Comparison of ENCODE assay signal across 13 cellular contexts in the genomic region with DNA sequence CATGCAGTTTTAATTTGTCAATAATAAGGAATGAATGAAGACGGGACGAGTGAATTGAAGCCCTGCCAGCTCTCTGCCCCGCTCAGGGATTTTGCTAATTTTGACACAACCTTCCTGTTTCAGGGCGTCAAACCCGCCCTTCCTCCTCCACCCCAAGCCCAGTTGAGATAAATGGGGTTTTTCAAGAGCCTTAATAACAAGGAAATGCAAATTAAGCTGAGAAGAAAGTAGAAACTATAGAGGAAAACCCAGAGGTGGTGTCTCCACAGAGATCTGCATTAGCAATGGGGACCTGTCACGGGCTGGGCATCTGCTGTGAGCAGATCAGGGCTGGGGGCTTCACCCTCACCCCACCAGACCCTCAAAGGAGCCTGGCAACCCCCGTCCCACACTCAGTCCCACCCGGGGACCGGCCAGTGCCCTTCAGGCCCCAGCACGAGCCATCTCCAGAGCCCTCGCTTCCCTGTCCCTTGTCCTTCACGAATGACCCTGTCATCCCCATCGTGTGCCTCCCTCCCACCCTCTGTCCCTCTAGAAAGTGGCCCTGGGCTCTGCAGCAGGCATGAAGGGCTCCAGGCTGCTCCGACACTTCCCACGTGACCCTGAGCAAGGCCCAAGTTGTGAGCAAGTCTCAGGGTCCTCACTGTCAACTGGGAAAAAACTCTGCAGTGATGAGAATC. TPM values are rescaled to one million over a fixed set of nuclear protein-coding genes. Genes with fewer than 3 reads are reported as not detected.
A peak's percentile ranks its signal among the peaks of the same experiment; 100 is the strongest.
DNase-seq lines count a peak whose midpoint lies in the region; ATAC-seq and TF ChIP-seq lines count a peak whose summit lies in the region.
"Not testable (repeated sequence)": the region's sequence is repeated elsewhere in the genome, so short reads cannot be mapped to it uniquely, and the experiment has no call there.
"Had no signal": no experiment of that assay in that cellular context is flagged by ENCODE, and none has a peak within 500 bp of the region (broad histone marks: within the 10 kb centered on the region; RNA-seq: fewer than 3 reads in every experiment).

No MANE protein-coding gene starts in this region.

- not testable (repeated sequence) for H3K36me3 ChIP-seq in BLaER1 treated with 17β-estradiol and CSF1 and Interleukin-3, amounts not matched to agents 10 nM and 100 nM; DOHH2 (ENCODE audit: control insufficient read depth, low read length); spleen; aorta (ENCODE audit: control insufficient read depth in 1 of 2, insufficient read depth in 2 of 2, low read length in 1 of 2)

- not testable (repeated sequence) for TF ChIP-seq CTCF in DOHH2 (IDR thresholded peaks at IDR 0.05; ENCODE audit: low read depth, low read length, poor library complexity, severe bottlenecking); activated CD8-positive, alpha-beta T cell treated with anti-CD3 and anti-CD28 coated beads for 36 hours (IDR thresholded peaks at IDR 0.05); spleen (IDR thresholded peaks at IDR 0.05 in 8 of 11, conservative IDR thresholded peaks at IDR 0.05 in 3 of 11)

- POLR2A ChIA-PET in T-cell (lab: Charles Lee); activated CD8-positive, alpha-beta T cell treated with anti-CD3 and anti-CD28 coated beads for 36 hours (lab: Charles Lee): not testable (repeated sequence)

- not testable (repeated sequence) for H3K9ac ChIP-seq in BLaER1 treated with 17β-estradiol and CSF1 and Interleukin-3, amounts not matched to agents 10 nM and 100 nM

- not testable (repeated sequence) for TF ChIP-seq POLR2A in spleen (IDR thresholded peaks at IDR 0.05)

- H3K4me1 Mint-ChIP-seq in T-cell: peaks cover 14 to 35% (median 24%) of the 10 kb centered on the region in 3 donors
- peaks cover 22% of the 10 kb centered on the region for H3K4me1 Mint-ChIP-seq in activated CD8-positive, alpha-beta T cell treated with anti-CD3 and anti-CD28 coated beads for 36 hours (ENCODE audit: low read depth)
- H3K4me1 Mint-ChIP-seq in activated naive CD8-positive, alpha-beta T cell treated with anti-CD3 and anti-CD28 coated beads, Interleukin-2, amount 50 U/mL, for 24 hours: peaks cover 15% of the 10 kb centered on the region
- peaks cover 14% of the 10 kb centered on the region for H3K4me1 Mint-ChIP-seq in memory B cell

- not testable (repeated sequence) for H3K79me2 ChIP-seq in DOHH2 (ENCODE audit: control insufficient read depth, low read length)

- peak overlapping the region; percentile 48 to 73 (median 58) for H3K4me2 ChIP-seq in BLaER1 treated with 17β-estradiol and CSF1 and Interleukin-3, amounts not matched to agents 10 nM and 100 nM
- peak overlapping the region; percentile 59 for H3K4me2 ChIP-seq in DOHH2 (ENCODE audit: low read length)

- H3K9me3 Mint-ChIP-seq in T-cell; activated CD8-positive, alpha-beta T cell treated with anti-CD3 and anti-CD28 coated beads for 36 hours; activated naive CD8-positive, alpha-beta T cell treated with anti-CD3 and anti-CD28 coated beads, Interleukin-2, amount 50 U/mL, for 24 hours; memory B cell: not testable (repeated sequence)

- not testable (repeated sequence) for H3K4me3 ChIP-seq in BLaER1 treated with 17β-estradiol and CSF1 and Interleukin-3, amounts not matched to agents 10 nM and 100 nM; spleen; aorta (ENCODE audit: low read length in 2 of 2)
- peak overlapping the region; percentile 52; the same call in 1 of the 2 replicates for H3K4me3 ChIP-seq in DOHH2 (ENCODE audit: low read length)

- peak overlapping the region in 2 of 11 experiments; percentile 13 to 27; a peak in 1 of 22 replicates for H3K27ac ChIP-seq in BLaER1 treated with 17β-estradiol and CSF1 and Interleukin-3, amounts not matched to agents 10 nM and 100 nM
- not testable (repeated sequence) for H3K27ac ChIP-seq in DOHH2 (ENCODE audit: low read depth, low read length); aorta (ENCODE audit: low read depth in 1 of 2, low read length in 2 of 2)
- H3K27ac ChIP-seq in spleen: peak overlapping the region in 3 of 8 donors; percentile 57 to 65 (median 64)

- CTCF ChIA-PET in T-cell (lab: Charles Lee): not testable (repeated sequence)
- CTCF ChIA-PET in activated CD8-positive, alpha-beta T cell treated with anti-CD3 and anti-CD28 coated beads for 36 hours (lab: Charles Lee): interaction anchor here (1.2 to 1.4 kb wide), 2 partner anchors 25 to 26 kb away, joined by 3 to 4 read pairs; no protein-coding TSS in a partner anchor

- intact Hi-C loops in activated CD8-positive, alpha-beta T cell treated with anti-CD3 and anti-CD28 coated beads for 36 hours (cut with micrococcal nuclease); spleen (cut with DNase I; ENCODE audit: low total_unique reads); aorta (cut with DNase I): not testable (repeated sequence)

- WGBS in spleen, 5 donors: 54 to 67% (median 56%) methylated on average over 10 to 11 of the region's 15 CpGs
- 64 to 67% methylated on average over 6 to 11 of the region's 15 CpGs for WGBS in aorta, 2 donors

- not testable (repeated sequence) for H3K9me2 ChIP-seq in DOHH2 (replicated peaks; ENCODE audit: control insufficient read depth, low read length)

- H4K20me1 ChIP-seq in BLaER1 treated with 17β-estradiol and CSF1 and Interleukin-3, amounts not matched to agents 10 nM and 100 nM; DOHH2 (ENCODE audit: control insufficient read depth, insufficient read depth, low read depth, low read length): not testable (repeated sequence)

- not testable (repeated sequence) for H3K9me3 ChIP-seq in BLaER1 treated with 17β-estradiol and CSF1 and Interleukin-3, amounts not matched to agents 10 nM and 100 nM (replicated peaks in 1 of 11); DOHH2 (ENCODE audit: control insufficient read depth, insufficient read depth, low read length); spleen; aorta (ENCODE audit: control insufficient read depth, low read length)

- H3F3A ChIP-seq in DOHH2 (ENCODE audit: control insufficient read depth, insufficient read depth): not testable (repeated sequence)

- H3K27me3 ChIP-seq in BLaER1 treated with 17β-estradiol and CSF1 and Interleukin-3, amounts not matched to agents 10 nM and 100 nM: peaks cover 0 to 16% (median 0%) of the 10 kb centered on the region in 11 experiments; a peak in 2 of 22 replicates
- not testable (repeated sequence) for H3K27me3 ChIP-seq in DOHH2 (ENCODE audit: control insufficient read depth, low read length); aorta (ENCODE audit: control insufficient read depth in 1 of 2, insufficient read depth in 2 of 2, low read length in 1 of 2)
- H3K27me3 ChIP-seq in spleen (replicated peaks in 1 of 7): peaks cover 0 to 59% (median 0%) of the 10 kb centered on the region in 7 donors

- DNase-seq in T-cell; activated CD8-positive, alpha-beta T cell treated with anti-CD3 and anti-CD28 coated beads for 36 hours; activated naive CD8-positive, alpha-beta T cell treated with anti-CD3 and anti-CD28 coated beads, Interleukin-2, amount 50 U/mL, for 24 hours; memory B cell (ENCODE audit: low spot score in 2 of 2); aorta: not testable (repeated sequence)
- peak; percentile 75 for DNase-seq in spleen

- H3K27me3 Mint-ChIP-seq in T-cell: peaks cover 0 to 31% of the 10 kb centered on the region in 2 donors
- peaks cover 19% of the 10 kb centered on the region for H3K27me3 Mint-ChIP-seq in activated CD8-positive, alpha-beta T cell treated with anti-CD3 and anti-CD28 coated beads for 36 hours
- peaks cover 15% of the 10 kb centered on the region for H3K27me3 Mint-ChIP-seq in activated naive CD8-positive, alpha-beta T cell treated with anti-CD3 and anti-CD28 coated beads, Interleukin-2, amount 50 U/mL, for 24 hours
- H3K27me3 Mint-ChIP-seq in memory B cell: peaks cover 22% of the 10 kb centered on the region

- peaks cover 26 to 46% (median 35%) of the 10 kb centered on the region in 10 experiments for H3K4me1 ChIP-seq in BLaER1 treated with 17β-estradiol and CSF1 and Interleukin-3, amounts not matched to agents 10 nM and 100 nM
- peaks cover 35% of the 10 kb centered on the region for H3K4me1 ChIP-seq in DOHH2 (ENCODE audit: control insufficient read depth, low read length)
- not testable (repeated sequence) for H3K4me1 ChIP-seq in spleen; aorta (ENCODE audit: control insufficient read depth in 1 of 2, insufficient read depth in 2 of 2, low read length in 2 of 2)

- peak; percentile 21 to 62 (median 45) for ATAC-seq in T-cell (replicated peaks in 1 of 4)
- ATAC-seq in activated CD8-positive, alpha-beta T cell treated with anti-CD3 and anti-CD28 coated beads for 36 hours: peak; percentile 59
- ATAC-seq in activated naive CD8-positive, alpha-beta T cell treated with anti-CD3 and anti-CD28 coated beads, Interleukin-2, amount 50 U/mL, for 24 hours: peak; percentile 35
- peak; percentile 66 for ATAC-seq in memory B cell (ENCODE audit: low read depth)
- peak; percentile 34 for ATAC-seq in aorta (ENCODE audit: low FRiP score)

- H3K4me3 Mint-ChIP-seq in T-cell: peak overlapping the region in 1 of 3 donors; percentile 45
- H3K4me3 Mint-ChIP-seq in activated CD8-positive, alpha-beta T cell treated with anti-CD3 and anti-CD28 coated beads for 36 hours; activated naive CD8-positive, alpha-beta T cell treated with anti-CD3 and anti-CD28 coated beads, Interleukin-2, amount 50 U/mL, for 24 hours; memory B cell: not testable (repeated sequence)

- not testable (repeated sequence) for H3K36me3 Mint-ChIP-seq in T-cell; activated CD8-positive, alpha-beta T cell treated with anti-CD3 and anti-CD28 coated beads for 36 hours (ENCODE audit: low read depth); activated naive CD8-positive, alpha-beta T cell treated with anti-CD3 and anti-CD28 coated beads, Interleukin-2, amount 50 U/mL, for 24 hours (ENCODE audit: low read depth); memory B cell

- H3K27ac Mint-ChIP-seq in T-cell: peak overlapping the region in 1 of 2 donors; percentile 61
- not testable (repeated sequence) for H3K27ac Mint-ChIP-seq in activated CD8-positive, alpha-beta T cell treated with anti-CD3 and anti-CD28 coated beads for 36 hours; activated naive CD8-positive, alpha-beta T cell treated with anti-CD3 and anti-CD28 coated beads, Interleukin-2, amount 50 U/mL, for 24 hours; memory B cell

RNA-seq across cellular contexts. Expression of gene LAIR2, which starts 4.5 kb away (rescaled TPM):
- 10 to 100 TPM in 1 of 5 donors, 1 to 10 TPM in 3, under 1 TPM in 1; 0.49 to 16.7 (median 1.3) TPM for total RNA-seq in T-cell
- 1 to 10 TPM; 1.5 to 2.1 TPM for total RNA-seq in activated CD8-positive, alpha-beta T cell treated with anti-CD3 and anti-CD28 coated beads for 36 hours
- total RNA-seq in spleen: 1 to 10 TPM in 3 of 7 donors, under 1 TPM in 1, not detected in 3; 0.97 to 4.9 (median 3.3) TPM
- 1 to 10 TPM in 1 of 3 donors, under 1 TPM in 1, not detected in 1; 0.28 to 3.5 TPM for polyA plus RNA-seq in spleen
- total RNA-seq in aorta: 1 to 10 TPM in 1 of 2 donors, under 1 TPM in 1; 0.52 to 2.4 TPM
- polyA plus RNA-seq in aorta: not detected
- total RNA-seq: A172, HT-29, Right ventricle myocardium inferior, SJSA1 had no signal
- polyA plus RNA-seq: AG04450 had no signal

RNA-seq across cellular contexts. Expression of gene CDC42EP5, which starts 34.1 kb away (rescaled TPM):
- under 1 TPM in 1 of 5 donors, not detected in 4; 0.43 TPM for total RNA-seq in T-cell
- total RNA-seq in activated CD8-positive, alpha-beta T cell treated with anti-CD3 and anti-CD28 coated beads for 36 hours: under 1 TPM; 0.45 to 0.83 TPM
- 10 to 100 TPM in 4 of 7 donors, 1 to 10 TPM in 3; 6.6 to 16.1 (median 13.4) TPM for total RNA-seq in spleen
- polyA plus RNA-seq in spleen: 10 to 100 TPM in 2 of 3 donors, 1 to 10 TPM in 1; 9.7 to 15.9 (median 12.8) TPM
- total RNA-seq in aorta: 10 to 100 TPM; 45.0 to 52.8 TPM
- polyA plus RNA-seq in aorta: 10 to 100 TPM; 40.4 to 55.2 TPM

RNA-seq across cellular contexts. Expression of gene LENG9, which starts 43.6 kb away (rescaled TPM):
- total RNA-seq in T-cell (1 to 10 TPM; 2.2 to 7.9 (median 7.5) TPM), spleen (1 to 10 TPM; 4.4 to 8.3 (median 6.2) TPM), aorta (1 to 10 TPM; 5.4 to 7.4 TPM)
- 1 to 10 TPM; 4.3 to 5.5 TPM for total RNA-seq in activated CD8-positive, alpha-beta T cell treated with anti-CD3 and anti-CD28 coated beads for 36 hours
- polyA plus RNA-seq in spleen (1 to 10 TPM; 1.7 to 4.3 (median 3.5) TPM), aorta (1 to 10 TPM; 2.1 to 6.5 TPM)
- total RNA-seq: A172 had no signal

RNA-seq across cellular contexts. Expression of gene LENG8, which starts 58.2 kb away (rescaled TPM):
- total RNA-seq in T-cell: 100 to 1,000 TPM; 506 to 622 (median 618) TPM
- total RNA-seq in activated CD8-positive, alpha-beta T cell treated with anti-CD3 and anti-CD28 coated beads for 36 hours: 100 to 1,000 TPM; 165 to 170 TPM
- 100 to 1,000 TPM; 123 to 280 (median 183) TPM for total RNA-seq in spleen
- 100 to 1,000 TPM in 2 of 3 donors, 10 to 100 TPM in 1; 69.2 to 293 (median 110) TPM for polyA plus RNA-seq in spleen
- 100 to 1,000 TPM; 166 to 274 TPM for total RNA-seq in aorta
- polyA plus RNA-seq in aorta: 100 to 1,000 TPM in 1 of 2 donors, 10 to 100 TPM in 1; 39.4 to 336 TPM

Comparison
In these comparisons a context has a peak if more than half of its experiments do, and no peak if none do; other contexts are left out.
1. RNA of gene CDC42EP5, which starts 34.1 kb away (total RNA-seq): 45.0 to 52.8 TPM in aorta and 6.6 to 16.1 TPM in spleen; 0.45 to 0.83 TPM in activated CD8-positive, alpha-beta T cell treated with anti-CD3 and anti-CD28 coated beads for 36 hours and 0.43 TPM in T-cell; every median in the first group is over 4 times any median in the second.
2. Peak in every context shown above with its lines, with median percentiles within 50 percentile points of each other: ATAC-seq.